In genomic region chr12:110923192-110923591, GRCh38 we compare ENCODE assay signal across 1 cellular context.
TF ChIP-seq lines count a peak whose summit lies in the region.

No MANE protein-coding gene starts in this region.

TF ChIP-seq in H1, 55 proteins besides CTCF, POLR2A, EP300 and RAD21 (continued from another document):
- TF ChIP-seq HDAC6 (IDR thresholded peaks at IDR 0.05; ENCODE audit: low read depth, low read length) (no peak), SIX5 (IDR thresholded peaks at IDR 0.05; ENCODE audit: low read depth, low read length) (no peak)
TF ChIP-seq in H1: peak in this region for 0.
